Comparison of ENCODE assay signal across 24 cellular contexts in genomic region chr20:8671366-8671943, GRCh38.
"Had no signal": no experiment of that assay in that cellular context is flagged by ENCODE, and none has a peak within 500 bp of the region (broad histone marks: within the 10 kb centered on the region; RNA-seq: fewer than 3 reads in every experiment).

No MANE protein-coding gene starts in this region.

- H3K36me3 ChIP-seq: adrenal gland, MG63, SJSA1 had no signal

- H3K27me3 ChIP-seq: adrenal gland, MG63, SJSA1 had no signal

- H3K4me3 ChIP-seq: adrenal gland, MG63, SJSA1 had no signal

- H3K27ac ChIP-seq: adrenal gland, SJSA1 had no signal

- H3K4me1 ChIP-seq: adrenal gland, SJSA1 had no signal

- DNase-seq: activated CD4-positive, alpha-beta T cell treated with anti-CD3 and anti-CD28 coated beads for 48 hours; activated CD4-positive, alpha-beta T cell treated with anti-CD3 and anti-CD28 coated beads, Interleukin-2, amount 50 U/mL, for 4 hours; activated CD4-positive, CD25-positive, alpha-beta regulatory T cell treated with anti-CD3 and anti-CD28 coated beads, Interleukin-2, amount 50 U/mL, for 72 hours; activated CD8-positive, alpha-beta memory T cell treated with anti-CD3 and anti-CD28 coated beads, Interleukin-2, amount 50 U/mL, for 48 hours; activated CD8-positive, alpha-beta T cell treated with anti-CD3 and anti-CD28 coated beads, Interleukin-2, amount 10 ng/mL, durations not matched to agents 7 days and 5 days; activated naive CD4-positive, alpha-beta T cell treated with anti-CD3 and anti-CD28 coated beads, Interleukin-2, amount 50 U/mL, for 16 hours; activated naive CD8-positive, alpha-beta T cell treated with anti-CD3 and anti-CD28 coated beads, Interleukin-2, amount 10 ng/mL, durations not matched to agents 7 days and 5 days; activated T-cell treated with anti-CD3 and anti-CD28 coated beads, Interleukin-2, amount 50 U/mL, for 1 hour; anterior cingulate cortex; NCI-H1105; NCI-H1436; NCI-H2029 treated with DMSO at 0.1 percent for 48 hours; NCI-H345; NCI-H526; NCI-H774; NK-92 treated with Interleukin-12 subunit alpha and Interleukin-12 subunit beta, amount 100 ng/mL, for 24 hours; OCI-M1; RPMI8226; SHP77 had no signal

- H3K9me3 ChIP-seq: adrenal gland, SJSA1 had no signal

- ATAC-seq: activated CD8-positive, alpha-beta T cell treated with anti-CD3 and anti-CD28 coated beads, Interleukin-2, amount 10 ng/mL, durations not matched to agents 7 days and 5 days; Panc1; WTC11 had no signal
